Comparison of ENCODE assay signal across 8 cellular contexts in genomic region chr5:96962540-96962991, GRCh38. TPM values are rescaled to one million over a fixed set of nuclear protein-coding genes. Genes with fewer than 3 reads are reported as not detected.
DNase-seq lines count a peak whose midpoint lies in the region; ATAC-seq, FAIRE-seq and TF ChIP-seq lines count a peak whose summit lies in the region.

No MANE protein-coding gene starts in this region.

- DNase-seq in GM19239 (ENCODE audit: insufficient read length, low spot score) (no peak), OCI-LY7 (ENCODE audit: low spot score) (peak; percentile 52), gastrocnemius medialis (no peak), ACHN (no peak), Calu3 (no peak)
- DNase-seq in effector memory CD8-positive, alpha-beta T cell: no peak

- TF ChIP-seq POLR2A in gastrocnemius medialis (IDR thresholded peaks at IDR 0.05): no peak

- BruUV-seq in OCI-LY7 (replicated peaks; lab: Mats Ljungman, UMichigan) (no TSS peak), Calu3 (replicated peaks; lab: Mats Ljungman, UMichigan) (no TSS peak)

- H3K36me3 Mint-ChIP-seq in effector memory CD8-positive, alpha-beta T cell (ENCODE audit: insufficient read depth): no peaks in the 10 kb centered on the region
- H3K36me3 Mint-ChIP-seq in Calu3 (ENCODE audit: insufficient read depth, unreplicated experiment): no peaks in the 10 kb centered on the region

- H3K4me1 Mint-ChIP-seq in effector memory CD8-positive, alpha-beta T cell (ENCODE audit: low read depth in 2 of 2): peaks cover 39 to 69% of the 10 kb centered on the region in 2 donors
- H3K4me1 Mint-ChIP-seq in Calu3 (ENCODE audit: low read depth, unreplicated experiment): peaks cover 11% of the 10 kb centered on the region

- POLR2A ChIA-PET in OCI-LY7 (lab: Charles Lee): interaction anchor here (0.5 to 7.1 kb wide), 21 partner anchors 10 to 301 kb away, joined by 3 to 53 read pairs (median 5); partner anchors contain the start of genes CAST, ERAP1, ERAP2 and LNPEP

- in situ Hi-C loops in gastrocnemius medialis (cut with MboI; ENCODE audit: low sequenced_read_pairs in 4 of 4): no loop called here
- in situ Hi-C loops in ACHN (cut with HindIII; ENCODE audit: low pct_ligation_motif_present, low pct_unique_long_range_greater_than_20kb, low sequenced_read_pairs): no loop called here

- H3K4me3 Mint-ChIP-seq in effector memory CD8-positive, alpha-beta T cell: peak overlapping the region; percentile 59 to 70
- H3K4me3 Mint-ChIP-seq in Calu3 (ENCODE audit: low read depth, unreplicated experiment): no peak overlapping the region

- H3K9me3 ChIP-seq in OCI-LY7 (ENCODE audit: low read length): peaks cover 7% of the 10 kb centered on the region; the same call in 1 of the 2 replicates
- no peaks in the 10 kb centered on the region for H3K9me3 ChIP-seq in gastrocnemius medialis

- CTCF ChIA-PET in OCI-LY7 (lab: Charles Lee; ENCODE audit: unreplicated experiment): interaction anchor here (1.0 to 2.0 kb wide), 3 partner anchors 9 to 93 kb away, joined by 3 to 5 read pairs (median 5); no protein-coding TSS in a partner anchor
- CTCF ChIA-PET in Calu3 (lab: Charles Lee): no interaction called here

- H3K27me3 ChIP-seq in gastrocnemius medialis: no peaks in the 10 kb centered on the region

- H2AFZ ChIP-seq in OCI-LY7 (ENCODE audit: low read length): peak overlapping the region; percentile 33; the same call in 1 of the 2 replicates

- peak; percentile 24 for ATAC-seq in effector memory CD8-positive, alpha-beta T cell (replicated peaks)
- ATAC-seq in gastrocnemius medialis (peak; percentile 21 to 25), GM18909 (IDR thresholded peaks at IDR 0.05; ENCODE audit: poor library complexity, unreplicated experiment) (no peak), HG03175 (IDR thresholded peaks at IDR 0.05; ENCODE audit: unreplicated experiment) (no peak)

- H3K4me3 ChIP-seq in OCI-LY7 (ENCODE audit: low read depth, low read length, poor library complexity, severe bottlenecking) (peak overlapping the region; percentile 82), gastrocnemius medialis (no peak overlapping the region)

- peak; percentile 70 for FAIRE-seq in GM19239 (lab: Jason Lieb, UNC)

- H3K27ac ChIP-seq in OCI-LY7 (ENCODE audit: low read depth, low read length, poor library complexity, severe bottlenecking) (peak overlapping the region; percentile 98), gastrocnemius medialis (peak overlapping the region; percentile 36 to 73 (median 68))

- peak overlapping the region; percentile 96 for H3K4me2 ChIP-seq in OCI-LY7 (ENCODE audit: low read length)

- H3K9me3 Mint-ChIP-seq in effector memory CD8-positive, alpha-beta T cell: no peaks in the 10 kb centered on the region
- H3K9me3 Mint-ChIP-seq in Calu3 (ENCODE audit: low read depth, unreplicated experiment): no peaks in the 10 kb centered on the region

- no peaks in the 10 kb centered on the region for H3K9me2 ChIP-seq in OCI-LY7 (ENCODE audit: insufficient read depth, low read length)

- peaks cover 100% of the 10 kb centered on the region for H3K79me2 ChIP-seq in OCI-LY7 (ENCODE audit: insufficient read depth, low read depth, low read length)

- no peaks in the 10 kb centered on the region for H3K27me3 Mint-ChIP-seq in effector memory CD8-positive, alpha-beta T cell
- no peaks in the 10 kb centered on the region for H3K27me3 Mint-ChIP-seq in Calu3 (ENCODE audit: unreplicated experiment)

- peaks cover 45% of the 10 kb centered on the region for H3K4me1 ChIP-seq in OCI-LY7 (ENCODE audit: insufficient read depth, low read length, poor library complexity, severe bottlenecking)
- peaks cover 58 to 59% of the 10 kb centered on the region in 2 donors for H3K4me1 ChIP-seq in gastrocnemius medialis

- H3K27ac Mint-ChIP-seq in effector memory CD8-positive, alpha-beta T cell: peak overlapping the region; percentile 77 to 78
- H3K27ac Mint-ChIP-seq in Calu3 (ENCODE audit: unreplicated experiment): no peak overlapping the region

- TF ChIP-seq CTCF in OCI-LY7 (conservative IDR thresholded peaks at IDR 0.05; ENCODE audit: low read length): no peak
- no peak for TF ChIP-seq CTCF in gastrocnemius medialis (IDR thresholded peaks at IDR 0.05 in 4 of 5, conservative IDR thresholded peaks at IDR 0.05 in 1 of 5)
- no peak for TF ChIP-seq CTCF in Calu3 (IDR thresholded peaks at IDR 0.05; ENCODE audit: unreplicated experiment)

- intact Hi-C loops in OCI-LY7 (cut with micrococcal nuclease; ENCODE audit: unreplicated experiment) (loop anchor here (2.0 kb wide), 1 partner anchor 92 kb away; no protein-coding TSS in a partner anchor), gastrocnemius medialis (cut with DNase I; ENCODE audit: low total_unique reads) (no loop called here), Calu3 (cut with micrococcal nuclease; ENCODE audit: unreplicated experiment) (no loop called here)

- H3K36me3 ChIP-seq in OCI-LY7 (ENCODE audit: insufficient read depth, low read length) (peaks cover 43% of the 10 kb centered on the region), gastrocnemius medialis (no peaks in the 10 kb centered on the region)

- H4K20me1 ChIP-seq in OCI-LY7 (ENCODE audit: insufficient read depth, low read length): no peaks in the 10 kb centered on the region

RNA-seq across cellular contexts. Expression of gene LNPEP, which starts 26.7 kb away (rescaled TPM):
- total RNA-seq in OCI-LY7 (2014; rRNA removed; shearing (Covaris generic)): 68.5 and 79.1 TPM in 2 replicates
- total RNA-seq in OCI-LY7 (2022) (116 and 139 TPM in 2 replicates), gastrocnemius medialis (10 to 100 TPM; 31.9 to 48.7 (median 33.1) TPM), Calu3 (2022) (76.0 and 85.5 TPM in 2 replicates)

Comparison
In these comparisons a context has a peak if more than half of its experiments do, and no peak if none do; other contexts are left out.
1. ATAC-seq: peak in effector memory CD8-positive, alpha-beta T cell (single experiment) and gastrocnemius medialis (2 of 2); none in GM18909 (single experiment) and HG03175 (single experiment).